Comparison of ENCODE assay signal across 21 cellular contexts in genomic region chr6:73943930-73944652, GRCh38.
"Had no signal": no experiment of that assay in that cellular context is flagged by ENCODE, and none has a peak within 500 bp of the region (broad histone marks: within the 10 kb centered on the region; RNA-seq: fewer than 3 reads in every experiment).

No MANE protein-coding gene starts in this region.

- H3K9me3 ChIP-seq: lower lobe of right lung, psoas muscle, sigmoid colon, suprapubic skin, thyroid gland had no signal

- H3K4me3 Mint-ChIP-seq: dendritic cell treated with granulocyte-macrophage colony-stimulating factor and Interleukin-4, amounts not matched to agents 40 ng/mL and 50 ng/mL, for 4 days; effector memory CD8-positive, alpha-beta T cell; memory B cell; naive B cell; nephron progenitor cell; type B pancreatic cell had no signal

- H3K4me3 ChIP-seq: esophagus muscularis mucosa, lower lobe of right lung, psoas muscle, sigmoid colon, suprapubic skin, thyroid gland had no signal

- ATAC-seq: effector memory CD8-positive, alpha-beta T cell; left lobe of liver; lower lobe of right lung; psoas muscle had no signal

- H3K36me3 Mint-ChIP-seq: memory B cell, type B pancreatic cell had no signal

- H3K4me1 Mint-ChIP-seq: memory B cell, naive B cell, nephron progenitor cell had no signal

- H3K4me1 ChIP-seq: esophagus muscularis mucosa, lower lobe of right lung, psoas muscle, thyroid gland had no signal

- H3K27ac Mint-ChIP-seq: dendritic cell treated with granulocyte-macrophage colony-stimulating factor and Interleukin-4, amounts not matched to agents 40 ng/mL and 50 ng/mL, for 4 days; effector memory CD8-positive, alpha-beta T cell; memory B cell; naive B cell; nephron progenitor cell; type B pancreatic cell had no signal

- DNase-seq: effector memory CD8-positive, alpha-beta T cell; foreskin melanocyte; head of caudate nucleus; islet precursor cell; lower lobe of right lung; naive B cell; nephron progenitor cell; psoas muscle; retina; sigmoid colon; small intestine; stimulated activated CD4-positive, alpha-beta T cell treated with anti-CD3 and anti-CD28 coated beads, Interleukin-12 subunit alpha, Interleukin-12 subunit beta, amount 100 ng/mL, for 4 hours; stimulated activated naive CD4-positive, alpha-beta T cell treated with Interleukin-2 at 50 U/mL for 16 hours; thyroid gland had no signal

- H3K36me3 ChIP-seq: esophagus muscularis mucosa, lower lobe of right lung, sigmoid colon, suprapubic skin, thyroid gland had no signal

- H3K27ac ChIP-seq: epithelial cell of prostate, esophagus muscularis mucosa, lower lobe of right lung, psoas muscle, sigmoid colon, suprapubic skin, thyroid gland had no signal

- H3K27me3 ChIP-seq: esophagus muscularis mucosa, sigmoid colon, suprapubic skin, thyroid gland had no signal

- H3K27me3 Mint-ChIP-seq: dendritic cell treated with granulocyte-macrophage colony-stimulating factor and Interleukin-4, amounts not matched to agents 40 ng/mL and 50 ng/mL, for 4 days; effector memory CD8-positive, alpha-beta T cell; memory B cell; naive B cell; type B pancreatic cell had no signal
